ENCODE assay signal across 12 cellular contexts in genomic region chr10:43394868-43395267, GRCh38. TPM values are rescaled to one million over a fixed set of nuclear protein-coding genes. Genes with fewer than 3 reads are reported as not detected.
DNase-seq lines count a peak whose midpoint lies in the region; TF ChIP-seq lines count a peak whose summit lies in the region.
"Had no signal": no experiment of that assay in that cellular context is flagged by ENCODE, and none has a peak within 500 bp of the region (broad histone marks: within the 10 kb centered on the region; RNA-seq: fewer than 3 reads in every experiment).

No MANE protein-coding gene starts in this region.

- H3K27me3 Mint-ChIP-seq in HFFc6 (ENCODE audit: insufficient read depth) = peaks cover 7% of the 10 kb centered on the region
- H3K27me3 Mint-ChIP-seq: dendritic cell treated with granulocyte-macrophage colony-stimulating factor and Interleukin-4, amounts not matched to agents 40 ng/mL and 50 ng/mL, for 4 days had no signal

- H3K9me3 ChIP-seq in AG04450 (ENCODE audit: control insufficient read depth, insufficient read depth, low read length) = no peaks in the 10 kb centered on the region
- no peaks in the 10 kb centered on the region for H3K9me3 ChIP-seq in muscle layer of colon (ENCODE audit: low read length)

- no peak overlapping the region for H3K27ac ChIP-seq in AG04450 (ENCODE audit: low read depth, low read length)
- H3K27ac ChIP-seq in muscle layer of colon (ENCODE audit: low read depth, low read length) = no peak overlapping the region

- peaks cover 41% of the 10 kb centered on the region for H3K36me3 ChIP-seq in muscle layer of colon (ENCODE audit: insufficient read depth, low read length)

- POLR2A ChIA-PET in AG04450 (lab: Yijun Ruan, JAX) = interaction anchor here (2.3 kb wide), 1 partner anchor 13 kb away, joined by 21 read pairs; no protein-coding TSS in a partner anchor

- no peak for TF ChIP-seq CTCF in AG04450 (IDR thresholded peaks at IDR 0.05; ENCODE audit: low read depth, low read length)
- no peak for TF ChIP-seq CTCF in HFFc6 (IDR thresholded peaks at IDR 0.05)
- no peak for TF ChIP-seq CTCF in astrocyte of the cerebellum (IDR thresholded peaks at IDR 0.05; ENCODE audit: low read depth, low read length, missing control alignments)

- H3K4me3 ChIP-seq in AG04450 (ENCODE audit: low read depth, low read length) (peak overlapping the region; percentile 69), astrocyte of the cerebellum (ENCODE audit: low read depth, low read length) (peak overlapping the region; percentile 61), muscle layer of colon (ENCODE audit: low read depth in 1 of 2, low read length in 2 of 2) (peak overlapping the region in 1 of 2 donors; percentile 83)

- H3K4me1 Mint-ChIP-seq in HFFc6 (ENCODE audit: low read depth) = peaks cover 73% of the 10 kb centered on the region

- H3K36me3 Mint-ChIP-seq in HFFc6 (ENCODE audit: low read depth) = peaks cover 33% of the 10 kb centered on the region

- peak overlapping the region; percentile 41 for H3K9ac ChIP-seq in muscle layer of colon (ENCODE audit: low read length)

- peaks cover 28% of the 10 kb centered on the region for H3K4me1 ChIP-seq in muscle layer of colon (ENCODE audit: insufficient read depth, low read length)

- no peaks in the 10 kb centered on the region for H3K9me3 Mint-ChIP-seq in HFFc6
- H3K9me3 Mint-ChIP-seq: dendritic cell treated with granulocyte-macrophage colony-stimulating factor and Interleukin-4, amounts not matched to agents 40 ng/mL and 50 ng/mL, for 4 days had no signal

- H3K27ac Mint-ChIP-seq in HFFc6 = peak overlapping the region; percentile 93

- CTCF ChIA-PET in AG04450 (lab: Charles Lee) = interaction anchor here (0.6 kb wide), 1 partner anchor 16 kb away, joined by 3 read pairs; no protein-coding TSS in a partner anchor

- TF ChIP-seq POLR2A in erythroblast (IDR thresholded peaks at IDR 0.05; ENCODE audit: low read length) = no peak

- DNase-seq in AG04450 (ENCODE audit: low read depth, low spot score) (no peak), HFFc6 (no peak), astrocyte of the cerebellum (ENCODE audit: low read depth) (no peak), NCI-H446 (lab: John Stamatoyannopoulos, UW) (no peak), erythroblast (lab: John Stamatoyannopoulos, UW) (no peak), glomerular visceral epithelial cell (ENCODE audit: extremely low spot score) (no peak), retina (no peak)
- DNase-seq: DMS79 had no signal

- H3K27me3 ChIP-seq in AG04450 (ENCODE audit: control insufficient read depth, insufficient read depth, low read length) (no peaks in the 10 kb centered on the region), muscle layer of colon (ENCODE audit: control insufficient read depth in 1 of 2, insufficient read depth in 2 of 2, low read length in 2 of 2) (no peaks in the 10 kb centered on the region)

- peak overlapping the region; percentile 91 for H3K4me3 Mint-ChIP-seq in HFFc6
- H3K4me3 Mint-ChIP-seq: dendritic cell treated with granulocyte-macrophage colony-stimulating factor and Interleukin-4, amounts not matched to agents 40 ng/mL and 50 ng/mL, for 4 days had no signal

- in situ Hi-C loops in astrocyte of the cerebellum (cut with HindIII; ENCODE audit: low sequenced_read_pairs) = no loop called here

RNA-seq across cellular contexts. Expression of gene HNRNPF, which starts 14.1 kb away (rescaled TPM):
- polyA plus RNA-seq in AG04450 (2011; rRNA removed) = 160 and 178 TPM in 2 replicates
- 191 and 197 TPM in 2 replicates for polyA minus RNA-seq in AG04450 (2011; rRNA and poly(A)+ RNA removed)
- total RNA-seq in HFFc6 (2021; fragmentation: NEBNext Ultra II Directional; extraction: Animal tissue kit (Norgen Biotek cat#: 25700)) = 100 to 1,000 TPM; 133 to 164 (median 159) TPM

RNA-seq across cellular contexts. Expression of gene FXYD4, which starts 23.4 kb away (rescaled TPM):
- polyA plus RNA-seq in AG04450 (2011; rRNA removed) = not detected in 2 replicates
- polyA minus RNA-seq in AG04450 (2011; rRNA and poly(A)+ RNA removed) = not detected in 2 replicates
- not detected for total RNA-seq in HFFc6 (2021; fragmentation: NEBNext Ultra II Directional; extraction: Animal tissue kit (Norgen Biotek cat#: 25700))
- total RNA-seq: LHCN-M2, mononuclear cell had no signal

RNA-seq across cellular contexts. Expression of gene ZNF487, which starts 42.0 kb away (rescaled TPM):
- 3.2 and 4.4 TPM in 2 replicates for polyA plus RNA-seq in AG04450 (2011; rRNA removed)
- polyA minus RNA-seq in AG04450 (2011; rRNA and poly(A)+ RNA removed) = 1.4 and 2.8 TPM in 2 replicates
- 1 to 10 TPM; 1.6 to 4.2 (median 2.5) TPM for total RNA-seq in HFFc6 (2021; fragmentation: NEBNext Ultra II Directional; extraction: Animal tissue kit (Norgen Biotek cat#: 25700))
